In the genomic region with DNA sequence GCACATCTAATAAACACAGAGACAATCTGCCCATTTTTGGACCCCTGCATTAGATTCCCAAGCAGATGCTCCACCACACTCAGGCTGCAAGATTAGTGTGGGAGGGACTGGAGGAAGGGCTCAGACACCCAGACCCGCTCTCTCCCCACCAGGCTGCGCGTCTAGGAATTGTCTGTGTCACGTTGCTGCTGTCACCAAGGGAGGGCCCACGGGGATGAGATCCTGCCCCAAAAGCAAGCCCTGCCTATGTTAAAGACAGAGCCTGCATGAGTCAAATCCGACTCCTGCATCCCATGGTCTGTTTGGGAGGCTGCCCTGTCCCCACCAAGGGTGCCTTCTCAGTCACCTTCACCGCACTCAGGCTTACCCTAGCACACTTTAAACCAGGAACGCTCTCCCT, we compare ENCODE assay signal across 21 cellular contexts.
"Had no signal": no experiment of that assay in that cellular context is flagged by ENCODE, and none has a peak within 500 bp of the region (broad histone marks: within the 10 kb centered on the region; RNA-seq: fewer than 3 reads in every experiment).

No MANE protein-coding gene starts in this region.

- H3K4me1 ChIP-seq: foreskin keratinocyte, gastroesophageal sphincter, heart left ventricle, left lung, lower lobe of right lung had no signal

- H3K4me3 ChIP-seq: coronary artery, dorsolateral prefrontal cortex, gastroesophageal sphincter, heart left ventricle, hepatocyte, left lung, lower lobe of right lung had no signal

- DNase-seq: dermis blood vessel endothelial cell; dorsolateral prefrontal cortex; effector CD8-positive, alpha-beta T cell; effector memory CD8-positive, alpha-beta T cell; endodermal cell; erythroblast; foreskin keratinocyte; heart left ventricle; hypothalamus; immature natural killer cell; left cardiac atrium; left lung; left ventricle myocardium superior; lower lobe of right lung; mesenchymal stem cell; midbrain; naive thymus-derived CD4-positive, alpha-beta T cell had no signal

- H3K27ac ChIP-seq: coronary artery, dorsolateral prefrontal cortex, epithelial cell of prostate, foreskin keratinocyte, gastroesophageal sphincter, heart left ventricle, hepatocyte, left lung, lower lobe of right lung had no signal

- H3K9me3 ChIP-seq: gastroesophageal sphincter, heart left ventricle, left lung, lower lobe of right lung had no signal

- H3K27me3 ChIP-seq: foreskin keratinocyte had no signal

- H3K36me3 ChIP-seq: gastroesophageal sphincter, heart left ventricle, left lung, lower lobe of right lung had no signal
